14 cellular contexts compared by ENCODE assay signal in genomic region chr19:7393459-7393858, GRCh38. TPM values are rescaled to one million over a fixed set of nuclear protein-coding genes. Genes with fewer than 3 reads are reported as not detected.
DNase-seq lines count a peak whose midpoint lies in the region; ATAC-seq and TF ChIP-seq lines count a peak whose summit lies in the region.
"Had no signal": no experiment of that assay in that cellular context is flagged by ENCODE, and none has a peak within 500 bp of the region (broad histone marks: within the 10 kb centered on the region; RNA-seq: fewer than 3 reads in every experiment).

No MANE protein-coding gene starts in this region.

- no peak overlapping the region for H3K4me2 ChIP-seq in OCI-LY7 (ENCODE audit: low read length)

- H3K4me3 ChIP-seq in OCI-LY7 (ENCODE audit: low read depth, low read length, poor library complexity, severe bottlenecking), result no peak overlapping the region
- H3K4me3 ChIP-seq in neutrophil (ENCODE audit: low read depth in 1 of 2, low read length in 1 of 2), result no peak overlapping the region

- no TSS peak for BruUV-seq in OCI-LY7 (replicated peaks; lab: Mats Ljungman, UMichigan)

- 0 out of 2 replicates have a peak, but pooled peaks cover 5% of the 10 kb centered on the region for H4K20me1 ChIP-seq in OCI-LY7 (ENCODE audit: insufficient read depth, low read length)

- H3K27ac ChIP-seq in OCI-LY7 (ENCODE audit: low read depth, low read length, poor library complexity, severe bottlenecking) (peak overlapping the region; percentile 7), neutrophil (peak overlapping the region; percentile 69)
- H3K27ac ChIP-seq: pancreas had no signal

- peak overlapping the region; percentile 91 for H3K4me3 Mint-ChIP-seq in activated CD4-positive, alpha-beta T cell treated with anti-CD3 and anti-CD28 coated beads, Interleukin-2, amount 10 ng/mL, durations not matched to agents 24 days and 14 days
- H3K4me3 Mint-ChIP-seq in central memory CD8-positive, alpha-beta T cell, result peak overlapping the region; percentile 81

- H3K9me3 ChIP-seq in OCI-LY7 (ENCODE audit: low read length) (no peaks in the 10 kb centered on the region), neutrophil (no peaks in the 10 kb centered on the region)
- H3K9me3 ChIP-seq: pancreas, tibial nerve had no signal

- peaks cover 17% of the 10 kb centered on the region for H3K36me3 Mint-ChIP-seq in activated CD4-positive, alpha-beta T cell treated with anti-CD3 and anti-CD28 coated beads, Interleukin-2, amount 10 ng/mL, durations not matched to agents 24 days and 14 days (ENCODE audit: low read depth)
- H3K36me3 Mint-ChIP-seq in central memory CD8-positive, alpha-beta T cell (ENCODE audit: insufficient read depth), result peaks cover 50% of the 10 kb centered on the region

- peak; percentile 59 for DNase-seq in activated CD4-positive, alpha-beta T cell treated with anti-CD3 and anti-CD28 coated beads, Interleukin-2, amount 10 ng/mL, durations not matched to agents 24 days and 14 days
- no peak for DNase-seq in activated CD4-positive, alpha-beta T cell treated with anti-CD3 and anti-CD28 coated beads for 1 hour
- no peak for DNase-seq in OCI-LY7 (ENCODE audit: low spot score)
- DNase-seq in central memory CD8-positive, alpha-beta T cell (ENCODE audit: low spot score in 2 of 2), result no peak
- DNase-seq in GM13976 (ENCODE audit: low spot score), result no peak
- DNase-seq in T-helper 9 cell, result no peak
- DNase-seq: ACHN; NCI-H1048; pancreas; stimulated activated CD4-positive, alpha-beta T cell treated with anti-CD3 and anti-CD28 coated beads, Interleukin-12 subunit alpha, Interleukin-12 subunit beta, amount 100 ng/mL, for 4 hours had no signal

- H3K27me3 ChIP-seq in neutrophil, result no peaks in the 10 kb centered on the region
- H3K27me3 ChIP-seq: pancreas, tibial nerve had no signal

- H3K4me1 ChIP-seq in OCI-LY7 (ENCODE audit: insufficient read depth, low read length, poor library complexity, severe bottlenecking) (peaks cover 16% of the 10 kb centered on the region), neutrophil (ENCODE audit: control insufficient read depth in 1 of 2, insufficient read depth in 1 of 2, low read depth in 1 of 2, low read length in 1 of 2) (peaks cover 27 to 30% of the 10 kb centered on the region in 2 experiments)

- no peak overlapping the region for H3K27ac Mint-ChIP-seq in activated CD4-positive, alpha-beta T cell treated with anti-CD3 and anti-CD28 coated beads, Interleukin-2, amount 10 ng/mL, durations not matched to agents 24 days and 14 days
- no peak overlapping the region for H3K27ac Mint-ChIP-seq in central memory CD8-positive, alpha-beta T cell (ENCODE audit: low read depth)

- H3K36me3 ChIP-seq in OCI-LY7 (ENCODE audit: insufficient read depth, low read length) (peaks cover 73% of the 10 kb centered on the region), neutrophil (peaks cover 36% of the 10 kb centered on the region)
- H3K36me3 ChIP-seq: pancreas had no signal

- CTCF ChIA-PET in OCI-LY7 (lab: Charles Lee; ENCODE audit: unreplicated experiment), result interaction anchor here (0.7 kb wide), 1 partner anchor 18 kb away, joined by 3 read pairs; no protein-coding TSS in a partner anchor

- no peak for ATAC-seq in central memory CD8-positive, alpha-beta T cell (replicated peaks; ENCODE audit: extremely low read depth, poor library complexity, severe bottlenecking)
- no peak for ATAC-seq in HG03097 (IDR thresholded peaks at IDR 0.05; ENCODE audit: low FRiP score, unreplicated experiment)
- ATAC-seq: left lobe of liver, pancreas had no signal

- POLR2A ChIA-PET in OCI-LY7 (lab: Charles Lee), result no interaction called here

- in situ Hi-C loops in GM13976 (cut with MboI; ENCODE audit: low sequenced_read_pairs, unreplicated experiment), result no loop called here

- intact Hi-C loops in activated CD4-positive, alpha-beta T cell treated with anti-CD3 and anti-CD28 coated beads, Interleukin-2, amount 10 ng/mL, durations not matched to agents 24 days and 14 days (cut with micrococcal nuclease), result loop anchor here (10.0 kb wide), 1 partner anchor 141 kb away; the partner anchor contains the start of gene PNPLA6
- intact Hi-C loops in OCI-LY7 (cut with micrococcal nuclease; ENCODE audit: unreplicated experiment), result no loop called here

- no peaks in the 10 kb centered on the region for H3K9me2 ChIP-seq in OCI-LY7 (ENCODE audit: insufficient read depth, low read length)

- TF ChIP-seq CTCF in OCI-LY7 (conservative IDR thresholded peaks at IDR 0.05; ENCODE audit: low read length) (no peak), neutrophil (IDR thresholded peaks at IDR 0.05) (no peak), GM13976 (IDR thresholded peaks at IDR 0.05; ENCODE audit: borderline replicate concordance, control extremely low read depth, extremely low read depth, insufficient read depth, missing control alignments) (no peak)

- H3K27me3 Mint-ChIP-seq in activated CD4-positive, alpha-beta T cell treated with anti-CD3 and anti-CD28 coated beads, Interleukin-2, amount 10 ng/mL, durations not matched to agents 24 days and 14 days, result no peaks in the 10 kb centered on the region
- no peaks in the 10 kb centered on the region for H3K27me3 Mint-ChIP-seq in central memory CD8-positive, alpha-beta T cell

- H2AFZ ChIP-seq in OCI-LY7 (ENCODE audit: low read length), result no peak overlapping the region

- peaks cover 12% of the 10 kb centered on the region for H3K4me1 Mint-ChIP-seq in activated CD4-positive, alpha-beta T cell treated with anti-CD3 and anti-CD28 coated beads, Interleukin-2, amount 10 ng/mL, durations not matched to agents 24 days and 14 days
- H3K4me1 Mint-ChIP-seq in central memory CD8-positive, alpha-beta T cell, result peaks cover 23% of the 10 kb centered on the region

- no peaks in the 10 kb centered on the region for H3K9me3 Mint-ChIP-seq in activated CD4-positive, alpha-beta T cell treated with anti-CD3 and anti-CD28 coated beads, Interleukin-2, amount 10 ng/mL, durations not matched to agents 24 days and 14 days
- no peaks in the 10 kb centered on the region for H3K9me3 Mint-ChIP-seq in central memory CD8-positive, alpha-beta T cell

- H3K79me2 ChIP-seq in OCI-LY7 (ENCODE audit: insufficient read depth, low read depth, low read length), result peaks cover 33% of the 10 kb centered on the region

RNA-seq across cellular contexts. Expression of gene ARHGEF18, which starts 44.7 kb away (rescaled TPM):
- total RNA-seq in activated CD4-positive, alpha-beta T cell treated with anti-CD3 and anti-CD28 coated beads, Interleukin-2, amount 10 ng/mL, durations not matched to agents 24 days and 14 days, result 30.6 and 34.8 TPM in 2 replicates
- total RNA-seq in OCI-LY7 (2014; rRNA removed; shearing (Covaris generic)), result 45.8 and 48.1 TPM in 2 replicates
- total RNA-seq in OCI-LY7 (2022), result 55.2 and 59.3 TPM in 2 replicates
